36 cellular contexts compared by ENCODE assay signal in genomic region chr7:130179631-130180030, GRCh38. TPM values are rescaled to one million over a fixed set of nuclear protein-coding genes. Genes with fewer than 3 reads are reported as not detected.
"Had no signal": no experiment of that assay in that cellular context is flagged by ENCODE, and none has a peak within 500 bp of the region (broad histone marks: within the 10 kb centered on the region; RNA-seq: fewer than 3 reads in every experiment).

No MANE protein-coding gene starts in this region.

- H3K4me2 ChIP-seq: KMS-11 had no signal

- H3K9me3 ChIP-seq: MG63 had no signal

- H3K4me3 ChIP-seq: MG63 had no signal

- H3K9ac ChIP-seq: KMS-11 had no signal

- DNase-seq: Karpas-422, Kasumi-1, MG63, MM.1S, MV-4-11, NCI-H1048, NCI-H1092, NCI-H1092 treated with DMSO at 0.1 percent for 48 hours, NCI-H1105, NCI-H1105 treated with DMSO at 0.1 percent for 48 hours, NCI-H1417, NCI-H1417 treated with DMSO at 0.1 percent for 48 hours, NCI-H1436, NCI-H1436 treated with DMSO at 0.1 percent for 48 hours, NCI-H146, NCI-H1694, NCI-H1694 treated with DMSO at 0.1 percent for 48 hours, NCI-H187, NCI-H187 treated with DMSO at 0.1 percent for 48 hours, NCI-H1930, NCI-H2029, NCI-H2029 treated with DMSO at 0.1 percent for 48 hours, NCI-H2081, NCI-H2081 treated with DMSO at 0.1 percent for 48 hours, NCI-H2107, NCI-H2171, NCI-H2171 treated with DMSO at 0.1 percent for 48 hours, NCI-H2227 treated with DMSO at 0.1 percent for 48 hours, NCI-H226, NCI-H345, NCI-H446, NCI-H446 treated with DMSO at 0.1 percent for 48 hours, NCI-H510A had no signal

- H3K27ac ChIP-seq: KMS-11 had no signal

- H3K27me3 ChIP-seq: MG63 had no signal

RNA-seq across cellular contexts. Expression of gene SSMEM1, which starts 28.0 kb away (rescaled TPM):
- total RNA-seq: M059J, MCF 10A had no signal
